ENCODE assay signal across 21 cellular contexts in the genomic region with DNA sequence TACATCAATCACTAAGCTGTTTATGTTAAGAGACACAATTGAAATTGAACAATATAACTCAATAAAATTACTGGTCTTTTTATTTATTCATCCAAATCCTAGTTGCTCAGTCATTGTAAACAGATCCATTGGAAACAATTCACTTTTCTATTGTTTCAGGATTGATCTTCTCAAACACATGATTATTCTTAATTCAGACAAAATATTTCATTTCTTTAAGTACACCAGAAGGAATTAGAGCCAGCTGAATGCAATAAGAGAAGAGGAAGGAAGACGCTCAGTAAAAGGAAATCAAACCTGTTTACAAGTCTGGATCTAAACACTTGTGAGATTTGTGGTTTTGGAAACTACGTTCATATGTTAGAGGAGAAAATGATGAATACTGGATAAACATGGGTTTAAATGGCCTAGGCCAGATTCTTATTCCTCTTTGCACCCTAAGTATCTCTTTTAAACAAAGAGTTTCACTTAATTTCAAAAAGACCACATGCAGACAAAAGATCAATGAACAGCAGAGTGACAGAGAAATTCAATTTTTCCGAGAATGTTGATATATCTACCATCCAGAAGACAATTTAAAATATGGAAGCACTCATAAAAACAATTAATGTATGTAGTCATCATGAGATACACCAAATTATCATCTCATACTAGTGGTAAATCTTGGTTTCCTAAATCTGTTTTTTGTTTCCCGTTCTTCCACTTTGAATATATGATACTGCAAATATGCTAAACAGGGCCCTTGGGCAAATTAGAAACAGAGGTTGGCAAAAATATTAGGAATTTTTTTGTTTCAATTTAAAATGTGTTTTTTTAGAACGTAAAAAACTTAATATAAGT.
DNase-seq lines count a peak whose midpoint lies in the region; FAIRE-seq and TF ChIP-seq lines count a peak whose summit lies in the region.
"Had no signal": no experiment of that assay in that cellular context is flagged by ENCODE, and none has a peak within 500 bp of the region (broad histone marks: within the 10 kb centered on the region; RNA-seq: fewer than 3 reads in every experiment).

No MANE protein-coding gene starts in this region.

- peaks cover 15 to 30% of the 10 kb centered on the region in 2 donors for H3K4me1 ChIP-seq in thyroid gland

- peaks cover 11% of the 10 kb centered on the region; the same call in 1 of the 2 replicates for H3K9me3 Mint-ChIP-seq in HFFc6
- H3K9me3 Mint-ChIP-seq: activated naive CD8-positive, alpha-beta T cell treated with anti-CD3 and anti-CD28 coated beads, Interleukin-2, amount 10 ng/mL, durations not matched to agents 7 days and 5 days; activated T-cell treated with anti-CD3 and anti-CD28 coated beads, Interleukin-2, amount 50 U/mL, for 72 hours; stimulated activated naive CD8-positive, alpha-beta T cell treated with anti-CD3 and anti-CD28 coated beads, Interleukin-15, Interleukin-2, amounts not matched to agents 100 ng/mL and 50 ng/mL, for 24 hours had no signal

- H3K4me1 Mint-ChIP-seq in HFFc6 (ENCODE audit: low read depth), result peaks cover 89% of the 10 kb centered on the region
- H3K4me1 Mint-ChIP-seq: activated naive CD8-positive, alpha-beta T cell treated with anti-CD3 and anti-CD28 coated beads, Interleukin-2, amount 10 ng/mL, durations not matched to agents 7 days and 5 days had no signal

- no peak for TF ChIP-seq POLR2A in thyroid gland (IDR thresholded peaks at IDR 0.05)

- H3K4me3 ChIP-seq in brain microvascular endothelial cell (ENCODE audit: low read depth, low read length) (no peak overlapping the region), thyroid gland (replicated peaks in 1 of 3) (no peak overlapping the region)
- H3K4me3 ChIP-seq: MG63, ovary had no signal

- peak overlapping the region; percentile 23 for H3K4me3 Mint-ChIP-seq in HFFc6
- H3K4me3 Mint-ChIP-seq: activated naive CD8-positive, alpha-beta T cell treated with anti-CD3 and anti-CD28 coated beads, Interleukin-2, amount 10 ng/mL, durations not matched to agents 7 days and 5 days; activated T-cell treated with anti-CD3 and anti-CD28 coated beads, Interleukin-2, amount 50 U/mL, for 72 hours; stimulated activated naive CD8-positive, alpha-beta T cell treated with anti-CD3 and anti-CD28 coated beads, Interleukin-15, Interleukin-2, amounts not matched to agents 100 ng/mL and 50 ng/mL, for 24 hours had no signal

- TF ChIP-seq CTCF in HFFc6 (IDR thresholded peaks at IDR 0.05) (no peak), brain microvascular endothelial cell (IDR thresholded peaks at IDR 0.05; ENCODE audit: low read depth, low read length, missing control alignments) (no peak), thyroid gland (IDR thresholded peaks at IDR 0.05) (no peak)

- no peaks in the 10 kb centered on the region for H3K27me3 ChIP-seq in brain microvascular endothelial cell (replicated peaks)
- H3K27me3 ChIP-seq in thyroid gland, result no peaks in the 10 kb centered on the region
- H3K27me3 ChIP-seq: MG63, ovary had no signal

- in situ Hi-C loops in brain microvascular endothelial cell (cut with HindIII; ENCODE audit: low pct_ligation_motif_present, low sequenced_read_pairs), result no loop called here

- H3K27ac Mint-ChIP-seq in HFFc6, result peak overlapping the region; percentile 85
- H3K27ac Mint-ChIP-seq: activated naive CD8-positive, alpha-beta T cell treated with anti-CD3 and anti-CD28 coated beads, Interleukin-2, amount 10 ng/mL, durations not matched to agents 7 days and 5 days; activated T-cell treated with anti-CD3 and anti-CD28 coated beads, Interleukin-2, amount 50 U/mL, for 72 hours; stimulated activated naive CD8-positive, alpha-beta T cell treated with anti-CD3 and anti-CD28 coated beads, Interleukin-15, Interleukin-2, amounts not matched to agents 100 ng/mL and 50 ng/mL, for 24 hours had no signal

- WGBS in thyroid gland, 2 donors, result 80 to 81% methylated on average over 5 of the region's 5 CpGs

- peak; percentile 30 for FAIRE-seq in islet of Langerhans (lab: Jason Lieb, UNC)
- no peak for FAIRE-seq in urothelium cell line (lab: Jason Lieb, UNC)

- H3K27ac ChIP-seq in brain microvascular endothelial cell (peak overlapping the region; percentile 88), thyroid gland (peak overlapping the region; percentile 42 to 85 (median 51))
- H3K27ac ChIP-seq: C4-2B had no signal

- H3K36me3 ChIP-seq in brain microvascular endothelial cell (replicated peaks) (no peaks in the 10 kb centered on the region), thyroid gland (no peaks in the 10 kb centered on the region)
- H3K36me3 ChIP-seq: MG63, ovary had no signal

- DNase-seq in HFFc6, result no peak
- no peak for DNase-seq in brain microvascular endothelial cell
- DNase-seq in thyroid gland, result no peak
- DNase-seq in urothelium cell line (ENCODE audit: low spot score), result no peak
- no peak for DNase-seq in SW 1271 (lab: John Stamatoyannopoulos, UW)
- DNase-seq in cortex of kidney (lab: John Stamatoyannopoulos, UW), result no peak
- DNase-seq: activated CD4-positive, alpha-beta T cell treated with anti-CD3 and anti-CD28 coated beads, Interleukin-2, amount 50 U/mL, for 4 hours; activated naive CD8-positive, alpha-beta T cell treated with anti-CD3 and anti-CD28 coated beads, Interleukin-2, amount 10 ng/mL, durations not matched to agents 7 days and 5 days; activated T-cell treated with anti-CD3 and anti-CD28 coated beads, Interleukin-2, amount 50 U/mL, for 72 hours; central memory CD4-positive, alpha-beta T cell; glutamatergic neuron; GOT3; kidney; NCI-H2029 treated with DMSO at 0.1 percent for 48 hours; NCI-H526; OCI-M1; ovary had no signal

- peaks cover 32% of the 10 kb centered on the region for H3K36me3 Mint-ChIP-seq in HFFc6 (ENCODE audit: low read depth)
- H3K36me3 Mint-ChIP-seq: activated naive CD8-positive, alpha-beta T cell treated with anti-CD3 and anti-CD28 coated beads, Interleukin-2, amount 10 ng/mL, durations not matched to agents 7 days and 5 days had no signal

- intact Hi-C loops in thyroid gland (cut with DNase I), result no loop called here

- H3K9me3 ChIP-seq in thyroid gland, result no peaks in the 10 kb centered on the region
- H3K9me3 ChIP-seq: MG63, ovary had no signal

- no peaks in the 10 kb centered on the region for H3K27me3 Mint-ChIP-seq in HFFc6 (ENCODE audit: insufficient read depth)
